Comparison of ENCODE assay signal across 8 cellular contexts in genomic region chr5:137629646-137630045, GRCh38.
DNase-seq lines count a peak whose midpoint lies in the region; ATAC-seq, FAIRE-seq and TF ChIP-seq lines count a peak whose summit lies in the region.

No MANE protein-coding gene starts in this region.

- intact Hi-C loops in sciatic nerve (cut with DNase I): no loop called here

- H3K4me3 ChIP-seq in A549 (no peak overlapping the region), right atrium auricular region (no peak overlapping the region)

- H3K9me3 ChIP-seq in A549: no peaks in the 10 kb centered on the region
- no peaks in the 10 kb centered on the region for H3K9me3 ChIP-seq in right atrium auricular region

- no peak for TF ChIP-seq POLR2A in A549 (IDR thresholded peaks at IDR 0.05; ENCODE audit: low read length)

- 11% methylated on average over 3 of the region's 4 CpGs for WGBS in A549 (ENCODE audit: missing lambda C conversion rate)

- peak; percentile 87 for TF ChIP-seq CTCF in A549 (IDR thresholded peaks at IDR 0.05)
- peak; percentile 89 to 95 for TF ChIP-seq CTCF in right atrium auricular region (IDR thresholded peaks at IDR 0.05)

- peak; percentile 89 to 91 for TF ChIP-seq RAD21 in A549 (conservative IDR thresholded peaks at IDR 0.05 in 1 of 2, IDR thresholded peaks at IDR 0.05 in 1 of 2)

- H3K27me3 Mint-ChIP-seq in activated CD4-positive, alpha-beta memory T cell treated with anti-CD3 and anti-CD28 coated beads, Interleukin-2, amount 10 ng/mL, durations not matched to agents 7 days and 5 days: no peaks in the 10 kb centered on the region

- no peak overlapping the region for H3K4me2 ChIP-seq in A549

- peak; percentile 66 to 92 for ATAC-seq in A549
- ATAC-seq in HG03039 (IDR thresholded peaks at IDR 0.05; ENCODE audit: unreplicated experiment): peak; percentile 77
- peak; percentile 83 for ATAC-seq in sciatic nerve

- no peak overlapping the region for H3K4me3 Mint-ChIP-seq in activated CD4-positive, alpha-beta memory T cell treated with anti-CD3 and anti-CD28 coated beads, Interleukin-2, amount 10 ng/mL, durations not matched to agents 7 days and 5 days

- CTCF ChIA-PET in A549 (lab: Yijun Ruan, JAX): interaction anchor here (0.5 to 5.5 kb wide), 46 partner anchors 11 to 519 kb away, joined by 3 to 135 read pairs (median 4); no protein-coding TSS in a partner anchor
- CTCF ChIA-PET in activated CD4-positive, alpha-beta memory T cell treated with anti-CD3 and anti-CD28 coated beads, Interleukin-2, amount 10 ng/mL, durations not matched to agents 7 days and 5 days (lab: Charles Lee): interaction anchor here (0.6 to 4.1 kb wide), 27 partner anchors 9 to 504 kb away, joined by 3 to 102 read pairs (median 4); partner anchors contain the start of gene KLHL3

- H3K36me3 ChIP-seq in right atrium auricular region: no peaks in the 10 kb centered on the region

- no peaks in the 10 kb centered on the region for H3K4me1 ChIP-seq in A549
- peaks cover 0 to 33% of the 10 kb centered on the region in 2 donors for H3K4me1 ChIP-seq in right atrium auricular region

- TF ChIP-seq EP300 in A549 (IDR thresholded peaks at IDR 0.05): no peak

- FAIRE-seq in A549 (lab: Jason Lieb, UNC): no peak
- peak; percentile 44 for FAIRE-seq in G401.6 (lab: Jason Lieb, UNC)

- no peaks in the 10 kb centered on the region for H3K36me3 Mint-ChIP-seq in activated CD4-positive, alpha-beta memory T cell treated with anti-CD3 and anti-CD28 coated beads, Interleukin-2, amount 10 ng/mL, durations not matched to agents 7 days and 5 days (ENCODE audit: low read depth)

- peak; percentile 60 to 77 for DNase-seq in A549 (ENCODE audit: low read depth in 1 of 2, low spot score in 1 of 2)
- DNase-seq in NCI-H526 treated with DMSO at 0.1 percent for 48 hours (lab: John Stamatoyannopoulos, UW): peak; percentile 27
- peak; percentile 58 for DNase-seq in amniotic epithelial cell (ENCODE audit: low read depth)
- no peak for DNase-seq in right atrium auricular region (ENCODE audit: low spot score)
- no peak for DNase-seq in sciatic nerve (ENCODE audit: low spot score)
- no peak for DNase-seq in activated CD4-positive, alpha-beta memory T cell treated with anti-CD3 and anti-CD28 coated beads, Interleukin-2, amount 10 ng/mL, durations not matched to agents 7 days and 5 days

- no peaks in the 10 kb centered on the region for H3K4me1 Mint-ChIP-seq in activated CD4-positive, alpha-beta memory T cell treated with anti-CD3 and anti-CD28 coated beads, Interleukin-2, amount 10 ng/mL, durations not matched to agents 7 days and 5 days

- POLR2A ChIA-PET in A549 (lab: Yijun Ruan, JAX): no interaction called here
- POLR2A ChIA-PET in activated CD4-positive, alpha-beta memory T cell treated with anti-CD3 and anti-CD28 coated beads, Interleukin-2, amount 10 ng/mL, durations not matched to agents 7 days and 5 days (lab: Charles Lee): interaction anchor here (1.1 to 1.6 kb wide), 4 partner anchors 112 to 1865 kb away, joined by 3 to 5 read pairs (median 4); no protein-coding TSS in a partner anchor

- H3K27ac ChIP-seq in A549 (no peak overlapping the region), right atrium auricular region (peak overlapping the region; percentile 71 to 80)

- no peaks in the 10 kb centered on the region for H3K9me3 Mint-ChIP-seq in activated CD4-positive, alpha-beta memory T cell treated with anti-CD3 and anti-CD28 coated beads, Interleukin-2, amount 10 ng/mL, durations not matched to agents 7 days and 5 days

- H3K27me3 ChIP-seq in right atrium auricular region: no peaks in the 10 kb centered on the region

- no peak overlapping the region for H3K27ac Mint-ChIP-seq in activated CD4-positive, alpha-beta memory T cell treated with anti-CD3 and anti-CD28 coated beads, Interleukin-2, amount 10 ng/mL, durations not matched to agents 7 days and 5 days

TF ChIP-seq in A549, 52 proteins besides CTCF, POLR2A, EP300 and RAD21:
- TF ChIP-seq GATA3 (IDR thresholded peaks at IDR 0.05; ENCODE audit: borderline replicate concordance): no peak
- peak; percentile 72 for TF ChIP-seq SMC3 (IDR thresholded peaks at IDR 0.05)
- TF ChIP-seq FOSL2 (IDR thresholded peaks at IDR 0.05): no peak
- TF ChIP-seq FOSL2 (CRISPR knock-in tag; IDR thresholded peaks at IDR 0.05): no peak
- TF ChIP-seq SREBF2 (IDR thresholded peaks at IDR 0.05): no peak
- no peak for TF ChIP-seq CHD2 (IDR thresholded peaks at IDR 0.05; ENCODE audit: low read length, partially characterized antibody)
TF ChIP-seq in A549: peak in this region for 1.

Comparison
In these comparisons a context has a peak if more than half of its experiments do, and no peak if none do; other contexts are left out.
1. DNase-seq: peak in A549 (2 of 2), NCI-H526 treated with DMSO at 0.1 percent for 48 hours (single experiment) and amniotic epithelial cell (single experiment); none in right atrium auricular region (single experiment), sciatic nerve (single experiment) and activated CD4-positive, alpha-beta memory T cell treated with anti-CD3 and anti-CD28 coated beads, Interleukin-2, amount 10 ng/mL, durations not matched to agents 7 days and 5 days (single experiment).
2. H3K27ac ChIP-seq: peak in right atrium auricular region (2 of 2); none in A549 (0 of 2).
3. Peak in every context shown above with its lines, with median percentiles within 50 percentile points of each other: ATAC-seq.